ENCODE assay signal across 8 cellular contexts in genomic region chrX:98028691-98029090, GRCh38.
"Had no signal": no experiment of that assay in that cellular context is flagged by ENCODE, and none has a peak within 500 bp of the region (broad histone marks: within the 10 kb centered on the region; RNA-seq: fewer than 3 reads in every experiment).

No MANE protein-coding gene starts in this region.

- ATAC-seq: GM12878 had no signal

- DNase-seq: GDM1, GF-D8 had no signal

- FAIRE-seq: G401.6, GM12878, GM12891, GM12892, GM18507, GM19239 had no signal

- H3K4me3 ChIP-seq: GM12878 had no signal
